15 cellular contexts compared by ENCODE assay signal in genomic region chr3:122410111-122410510, GRCh38. TPM values are rescaled to one million over a fixed set of nuclear protein-coding genes. Genes with fewer than 3 reads are reported as not detected.
DNase-seq lines count a peak whose midpoint lies in the region; ATAC-seq, FAIRE-seq and TF ChIP-seq lines count a peak whose summit lies in the region.
"Had no signal": no experiment of that assay in that cellular context is flagged by ENCODE, and none has a peak within 500 bp of the region (broad histone marks: within the 10 kb centered on the region; RNA-seq: fewer than 3 reads in every experiment).

No MANE protein-coding gene starts in this region.

- no peak for TF ChIP-seq CTCF in vagina (IDR thresholded peaks at IDR 0.05)

- H3K18ac ChIP-seq in trophoblast cell (ENCODE audit: low read length): no peak overlapping the region

- H3K36me3 ChIP-seq in trophoblast cell (ENCODE audit: control insufficient read depth in 1 of 2, insufficient read depth in 2 of 2, low read length in 2 of 2): peaks cover 1 to 4% of the 10 kb centered on the region in 2 experiments
- H3K36me3 ChIP-seq in vagina: peaks cover 8 to 17% of the 10 kb centered on the region in 2 donors

- ATAC-seq in activated naive CD8-positive, alpha-beta T cell treated with anti-CD3 and anti-CD28 coated beads, Interleukin-2, amount 50 U/mL, for 24 hours: no peak
- ATAC-seq in GM19455 (IDR thresholded peaks at IDR 0.05; ENCODE audit: unreplicated experiment): no peak

- no peaks in the 10 kb centered on the region for H3K79me1 ChIP-seq in trophoblast cell (ENCODE audit: low read length)

- H3K27ac Mint-ChIP-seq in activated T-cell treated with anti-CD3 and anti-CD28 coated beads, Interleukin-2, amount 50 U/mL, for 24 hours: peak overlapping the region; percentile 84
- peak overlapping the region; percentile 82 for H3K27ac Mint-ChIP-seq in activated naive CD8-positive, alpha-beta T cell treated with anti-CD3 and anti-CD28 coated beads, Interleukin-2, amount 50 U/mL, for 24 hours
- H3K27ac Mint-ChIP-seq: H9 had no signal

- H3K27me3 Mint-ChIP-seq in activated T-cell treated with anti-CD3 and anti-CD28 coated beads, Interleukin-2, amount 50 U/mL, for 24 hours: no peaks in the 10 kb centered on the region
- no peaks in the 10 kb centered on the region for H3K27me3 Mint-ChIP-seq in activated naive CD8-positive, alpha-beta T cell treated with anti-CD3 and anti-CD28 coated beads, Interleukin-2, amount 50 U/mL, for 24 hours

- intact Hi-C loops in vagina (cut with DNase I): no loop called here

- no CpG with 5 or more reads among the region's 4 CpGs for WGBS in trophoblast cell (ENCODE audit: extremely low coverage, insufficient coverage, insufficient read length)

- no peak for TF ChIP-seq POLR2A in vagina (IDR thresholded peaks at IDR 0.05)

- no peak overlapping the region for H3K9ac ChIP-seq in trophoblast cell (ENCODE audit: low read length)

- H4K12ac ChIP-seq in trophoblast cell (ENCODE audit: low read depth, low read length): no peak overlapping the region

- H3K4me1 ChIP-seq in trophoblast cell (ENCODE audit: control insufficient read depth in 1 of 2, insufficient read depth in 2 of 2, low read length in 2 of 2) (no peaks in the 10 kb centered on the region), vagina (peaks cover 11% of the 10 kb centered on the region)
- H3K4me1 ChIP-seq: Caco-2 had no signal

- no peaks in the 10 kb centered on the region for H3K27me3 ChIP-seq in trophoblast cell (ENCODE audit: insufficient read depth, low read length)
- H3K27me3 ChIP-seq in vagina: no peaks in the 10 kb centered on the region

- no peak overlapping the region for H3K4me3 Mint-ChIP-seq in activated T-cell treated with anti-CD3 and anti-CD28 coated beads, Interleukin-2, amount 50 U/mL, for 24 hours
- H3K4me3 Mint-ChIP-seq in activated naive CD8-positive, alpha-beta T cell treated with anti-CD3 and anti-CD28 coated beads, Interleukin-2, amount 50 U/mL, for 24 hours: no peak overlapping the region
- H3K4me3 Mint-ChIP-seq: H9 had no signal

- H2AFZ ChIP-seq in trophoblast cell (ENCODE audit: insufficient read depth, low read length, poor library complexity): no peak overlapping the region

- no peak overlapping the region for H2AK5ac ChIP-seq in trophoblast cell (ENCODE audit: low read length)

- H3K4me2 ChIP-seq in trophoblast cell (ENCODE audit: low read length): no peak overlapping the region

- no peak overlapping the region for H3K23ac ChIP-seq in trophoblast cell (ENCODE audit: low read length)

- H3K27ac ChIP-seq in trophoblast cell (ENCODE audit: low read depth, low read length): no peak overlapping the region
- no peak overlapping the region for H3K27ac ChIP-seq in vagina
- H3K27ac ChIP-seq: C4-2B had no signal

- H3K4me1 Mint-ChIP-seq in activated T-cell treated with anti-CD3 and anti-CD28 coated beads, Interleukin-2, amount 50 U/mL, for 24 hours (ENCODE audit: low read depth): peaks cover 57% of the 10 kb centered on the region
- peaks cover 71% of the 10 kb centered on the region for H3K4me1 Mint-ChIP-seq in activated naive CD8-positive, alpha-beta T cell treated with anti-CD3 and anti-CD28 coated beads, Interleukin-2, amount 50 U/mL, for 24 hours

- no peak overlapping the region for H4K8ac ChIP-seq in trophoblast cell (ENCODE audit: low read depth, low read length)

- H3K9me3 ChIP-seq in trophoblast cell (ENCODE audit: insufficient read depth, low read depth, low read length) (no peaks in the 10 kb centered on the region), vagina (no peaks in the 10 kb centered on the region)
- H3K9me3 ChIP-seq: Caco-2 had no signal

- no peak overlapping the region for H3K14ac ChIP-seq in trophoblast cell (ENCODE audit: low read length)

- H3K79me2 ChIP-seq in trophoblast cell (ENCODE audit: control insufficient read depth, insufficient read depth, low read length, poor library complexity): no peaks in the 10 kb centered on the region

- H4K91ac ChIP-seq in trophoblast cell (ENCODE audit: low read depth, low read length): no peak overlapping the region

- no peaks in the 10 kb centered on the region for H3K9me3 Mint-ChIP-seq in activated T-cell treated with anti-CD3 and anti-CD28 coated beads, Interleukin-2, amount 50 U/mL, for 24 hours
- no peaks in the 10 kb centered on the region for H3K9me3 Mint-ChIP-seq in activated naive CD8-positive, alpha-beta T cell treated with anti-CD3 and anti-CD28 coated beads, Interleukin-2, amount 50 U/mL, for 24 hours
- H3K9me3 Mint-ChIP-seq: H9 had no signal

- no peak overlapping the region for H2BK120ac ChIP-seq in trophoblast cell (ENCODE audit: insufficient read depth, low read length, poor library complexity)

- H3K36me3 Mint-ChIP-seq in activated T-cell treated with anti-CD3 and anti-CD28 coated beads, Interleukin-2, amount 50 U/mL, for 24 hours (ENCODE audit: low read depth): peaks cover 97% of the 10 kb centered on the region
- H3K36me3 Mint-ChIP-seq in activated naive CD8-positive, alpha-beta T cell treated with anti-CD3 and anti-CD28 coated beads, Interleukin-2, amount 50 U/mL, for 24 hours (ENCODE audit: low read depth): peaks cover 61% of the 10 kb centered on the region

- no peak for DNase-seq in activated T-cell treated with anti-CD3 and anti-CD28 coated beads, Interleukin-2, amount 50 U/mL, for 24 hours
- no peak for DNase-seq in activated T-cell treated with anti-CD3 and anti-CD28 coated beads for 4 hours
- no peak for DNase-seq in GM19239 (ENCODE audit: insufficient read length, low spot score)
- DNase-seq in activated naive CD8-positive, alpha-beta T cell treated with anti-CD3 and anti-CD28 coated beads, Interleukin-2, amount 50 U/mL, for 24 hours: no peak
- peak; percentile 63 to 86 for DNase-seq in trophoblast cell
- DNase-seq in vagina (ENCODE audit: extremely low spot score in 2 of 2): no peak
- DNase-seq in iPS-NIHi7 (ENCODE audit: extremely low spot score): no peak
- DNase-seq: Caco-2, H9, NCI-H1417 treated with DMSO at 0.1 percent for 48 hours, NCI-H2029, NCI-H774 had no signal

- H2BK5ac ChIP-seq in trophoblast cell (ENCODE audit: low read depth, low read length, poor library complexity): no peak overlapping the region

- H3K4me3 ChIP-seq in trophoblast cell (ENCODE audit: low read depth, low read length) (no peak overlapping the region), vagina (no peak overlapping the region)

- peak; percentile 65 for FAIRE-seq in GM19239 (lab: Jason Lieb, UNC)
- FAIRE-seq: A204.1 had no signal

- no peak overlapping the region for H2BK12ac ChIP-seq in trophoblast cell (ENCODE audit: low read length)

- no peak overlapping the region for H3K4ac ChIP-seq in trophoblast cell (ENCODE audit: low read depth, low read length)

RNA-seq across cellular contexts. Expression of gene WDR5B, which starts 5.8 kb away (rescaled TPM):
- 3.0 TPM in 2 replicates for polyA plus RNA-seq in trophoblast cell (2013)
- 1.5 TPM for total RNA-seq in vagina

RNA-seq across cellular contexts. Expression of gene FAM162A, which starts 26.1 kb away (rescaled TPM):
- 15.1 and 15.3 TPM in 2 replicates for polyA plus RNA-seq in trophoblast cell (2013)
- 29.7 TPM for total RNA-seq in vagina

RNA-seq across cellular contexts. Expression of gene MIX23, which starts 27.1 kb away (rescaled TPM):
- 31.5 TPM in 2 replicates for polyA plus RNA-seq in trophoblast cell (2013)
- 14.2 TPM for total RNA-seq in vagina

Comparison
In these comparisons a context has a peak if more than half of its experiments do, and no peak if none do; other contexts are left out.
1. DNase-seq: peak in trophoblast cell (2 of 2); none in activated T-cell treated with anti-CD3 and anti-CD28 coated beads, Interleukin-2, amount 50 U/mL, for 24 hours (single experiment), activated T-cell treated with anti-CD3 and anti-CD28 coated beads for 4 hours (single experiment), GM19239 (single experiment), activated naive CD8-positive, alpha-beta T cell treated with anti-CD3 and anti-CD28 coated beads, Interleukin-2, amount 50 U/mL, for 24 hours (single experiment), vagina (0 of 2) and iPS-NIHi7 (single experiment).